In genomic region chr19:16571689-16572331, GRCh38 we compare ENCODE assay signal across 8 cellular contexts. TPM values are rescaled to one million over a fixed set of nuclear protein-coding genes. Genes with fewer than 3 reads are reported as not detected.
DNase-seq lines count a peak whose midpoint lies in the region; ATAC-seq, FAIRE-seq and TF ChIP-seq lines count a peak whose summit lies in the region.

No MANE protein-coding gene starts in this region.

- DNase-seq in EL (peak; percentile 33), HuH-7.5 (ENCODE audit: low spot score) (peak; percentile 47), hepatocyte (ENCODE audit: low spot score) (peak; percentile 55), small intestine (peak; percentile 26), kidney glomerular epithelial cell (lab: John Stamatoyannopoulos, UW) (no peak), T-helper 9 cell (no peak)
- peak; percentile 57 for DNase-seq in activated naive CD4-positive, alpha-beta T cell treated with anti-CD3 and anti-CD28 coated beads for 36 hours

- no peaks in the 10 kb centered on the region for H3K9me2 ChIP-seq in hepatocyte (replicated peaks; ENCODE audit: insufficient read depth)

- intact Hi-C loops in activated naive CD4-positive, alpha-beta T cell treated with anti-CD3 and anti-CD28 coated beads for 36 hours (cut with micrococcal nuclease) = loop anchor here (1.0 kb wide), 2 partner anchors 12 to 56 kb away; partner anchors contain the start of gene MED26

- H3K27ac Mint-ChIP-seq in activated naive CD4-positive, alpha-beta T cell treated with anti-CD3 and anti-CD28 coated beads for 36 hours = no peak overlapping the region

- peaks cover 20% of the 10 kb centered on the region for H3K36me3 Mint-ChIP-seq in activated naive CD4-positive, alpha-beta T cell treated with anti-CD3 and anti-CD28 coated beads for 36 hours (ENCODE audit: low read depth)

- H3K27ac ChIP-seq in hepatocyte = peak overlapping the region; percentile 91
- H3K27ac ChIP-seq in small intestine (ENCODE audit: low read depth in 1 of 2, low read length in 1 of 2) = peak overlapping the region; percentile 45 to 93

- no peaks in the 10 kb centered on the region for H3K9me3 Mint-ChIP-seq in activated naive CD4-positive, alpha-beta T cell treated with anti-CD3 and anti-CD28 coated beads for 36 hours

- H3K4me3 ChIP-seq in hepatocyte (peak overlapping the region; percentile 93), small intestine (ENCODE audit: low read depth in 1 of 2, low read length in 2 of 2) (peak overlapping the region; percentile 88 to 95)

- peak overlapping the region; percentile 97 for H3K4me2 ChIP-seq in hepatocyte

- 3% methylated on average over 66 of the region's 80 CpGs for WGBS in hepatocyte (ENCODE audit: low lambda C conversion rate, missing lambda C conversion rate)
- WGBS in small intestine, 3 donors = 1 to 4% (median 1%) methylated on average over 41 to 80 of the region's 80 CpGs

- H3K27me3 Mint-ChIP-seq in activated naive CD4-positive, alpha-beta T cell treated with anti-CD3 and anti-CD28 coated beads for 36 hours (ENCODE audit: low read depth) = no peaks in the 10 kb centered on the region

- H3K27me3 ChIP-seq in hepatocyte (no peaks in the 10 kb centered on the region), small intestine (ENCODE audit: control insufficient read depth in 2 of 2, insufficient read depth in 2 of 2, low read length in 2 of 2) (no peaks in the 10 kb centered on the region)

- H2AFZ ChIP-seq in hepatocyte = peak overlapping the region; percentile 69

- peaks cover 81% of the 10 kb centered on the region for H3K79me2 ChIP-seq in hepatocyte

- no peak for TF ChIP-seq CTCF in hepatocyte (IDR thresholded peaks at IDR 0.05; ENCODE audit: poor library complexity)

- H3K4me1 ChIP-seq in hepatocyte (ENCODE audit: insufficient read depth) = peaks cover 22% of the 10 kb centered on the region
- H3K4me1 ChIP-seq in small intestine (ENCODE audit: control insufficient read depth in 2 of 2, insufficient read depth in 1 of 2, low read depth in 1 of 2, low read length in 1 of 2) = peaks cover 0 to 3% of the 10 kb centered on the region in 2 donors

- H3K9me3 ChIP-seq in hepatocyte (ENCODE audit: low read depth) = no peaks in the 10 kb centered on the region
- no peaks in the 10 kb centered on the region for H3K9me3 ChIP-seq in small intestine (ENCODE audit: control insufficient read depth, low read depth)

- H3K4me3 Mint-ChIP-seq in activated naive CD4-positive, alpha-beta T cell treated with anti-CD3 and anti-CD28 coated beads for 36 hours = peak overlapping the region; percentile 83

- peak; percentile 8 for ATAC-seq in GM19468 (IDR thresholded peaks at IDR 0.05; ENCODE audit: extremely low read depth, unreplicated experiment)

- FAIRE-seq in small intestine (lab: Jason Lieb, UNC) = no peak

- peaks cover 32% of the 10 kb centered on the region for H4K20me1 ChIP-seq in hepatocyte (ENCODE audit: insufficient read depth, poor library complexity, severe bottlenecking)

- H3K36me3 ChIP-seq in hepatocyte (replicated peaks; ENCODE audit: insufficient read depth, low read depth) (no peaks in the 10 kb centered on the region), small intestine (ENCODE audit: control insufficient read depth in 2 of 2, insufficient read depth in 2 of 2, low read length in 2 of 2) (peaks cover 3 to 16% of the 10 kb centered on the region in 2 donors)

- CTCF ChIA-PET in activated naive CD4-positive, alpha-beta T cell treated with anti-CD3 and anti-CD28 coated beads for 36 hours (lab: Charles Lee) = no interaction called here

- H3K4me1 Mint-ChIP-seq in activated naive CD4-positive, alpha-beta T cell treated with anti-CD3 and anti-CD28 coated beads for 36 hours (ENCODE audit: low read depth) = peaks cover 55% of the 10 kb centered on the region

RNA-seq across cellular contexts. Expression of gene SLC35E1, which starts 0.4 kb away (rescaled TPM):
- 10 to 100 TPM; 21.7 to 22.1 TPM for total RNA-seq in activated naive CD4-positive, alpha-beta T cell treated with anti-CD3 and anti-CD28 coated beads for 36 hours
- 32.0 and 38.3 TPM in 2 replicates for total RNA-seq in hepatocyte
- polyA plus RNA-seq in hepatocyte (33.0 and 33.3 TPM in 2 replicates), small intestine (10 to 100 TPM; 14.5 to 19.6 (median 17.8) TPM)

RNA-seq across cellular contexts. Expression of gene CHERP, which starts 29.6 kb away (rescaled TPM):
- total RNA-seq in activated naive CD4-positive, alpha-beta T cell treated with anti-CD3 and anti-CD28 coated beads for 36 hours = 10 to 100 TPM; 54.4 to 54.7 TPM
- total RNA-seq in hepatocyte = 6.1 and 7.8 TPM in 2 replicates
- polyA plus RNA-seq in hepatocyte (38.7 and 40.2 TPM in 2 replicates), small intestine (10 to 100 TPM in 1 of 3 donors, 1 to 10 TPM in 2; 9.8 to 25.4 (median 10.0) TPM)

RNA-seq across cellular contexts. Expression of gene MED26, which starts 56.2 kb away (rescaled TPM):
- 10 to 100 TPM; 11.3 to 11.9 TPM for total RNA-seq in activated naive CD4-positive, alpha-beta T cell treated with anti-CD3 and anti-CD28 coated beads for 36 hours
- 4.9 and 6.6 TPM in 2 replicates for total RNA-seq in hepatocyte
- polyA plus RNA-seq in hepatocyte (7.8 and 8.0 TPM in 2 replicates), small intestine (1 to 10 TPM; 4.6 to 5.5 (median 5.4) TPM)

Comparison
In these comparisons a context has a peak if more than half of its experiments do, and no peak if none do; other contexts are left out.
1. DNase-seq: peak in EL (single experiment), HuH-7.5 (single experiment), activated naive CD4-positive, alpha-beta T cell treated with anti-CD3 and anti-CD28 coated beads for 36 hours (single experiment), hepatocyte (single experiment) and small intestine (single experiment); none in kidney glomerular epithelial cell (single experiment) and T-helper 9 cell (single experiment).